Comparison of ENCODE assay signal across 1 cellular context in the genomic region with DNA sequence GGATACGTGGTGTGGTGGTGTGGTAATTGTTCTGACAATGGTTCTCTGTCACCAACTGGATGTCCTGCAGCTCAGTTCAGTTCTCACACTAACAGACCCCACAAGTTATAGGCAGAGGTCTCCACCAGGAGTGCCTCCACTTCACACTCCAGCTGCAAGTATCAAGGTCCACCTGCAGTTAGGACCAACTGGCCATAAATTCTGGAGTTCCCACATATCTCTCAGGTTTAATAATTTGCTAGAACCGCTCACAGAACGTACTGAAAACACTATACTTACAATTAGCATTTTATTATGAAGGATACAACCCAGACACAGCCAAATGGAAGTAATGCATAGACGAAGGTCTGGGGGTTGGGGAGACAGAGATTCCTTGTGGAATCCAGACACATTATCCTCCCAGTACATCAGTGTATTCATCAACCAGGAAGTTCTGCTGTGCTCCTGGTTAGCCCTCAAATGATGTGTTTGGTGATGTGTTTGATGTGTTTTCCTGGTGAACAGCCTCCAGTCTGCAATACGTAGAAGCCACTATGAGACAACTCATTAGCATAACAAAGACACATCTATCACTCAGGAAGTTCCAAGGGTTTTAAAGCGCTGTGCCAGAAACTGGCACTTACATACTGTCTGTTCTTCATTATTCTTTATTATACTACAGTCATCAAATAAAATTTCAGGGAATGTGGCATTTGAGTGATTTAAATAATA.
TF ChIP-seq lines count a peak whose summit lies in the region.

No MANE protein-coding gene starts in this region.

TF ChIP-seq in H1, 55 proteins besides CTCF, POLR2A, EP300 and RAD21:
- TF ChIP-seq SRF (IDR thresholded peaks at IDR 0.05; ENCODE audit: low read depth, low read length): no peak
- TF ChIP-seq POU5F1 (IDR thresholded peaks at IDR 0.05; ENCODE audit: low read depth, low read length): peak; percentile 23; the same call in 1 of the 2 replicates
